1 cellular context compared by ENCODE assay signal in genomic region chr2:188527110-188527509, GRCh38.
TF ChIP-seq lines count a peak whose summit lies in the region.

No MANE protein-coding gene starts in this region.

TF ChIP-seq in WTC11, 78 proteins besides CTCF, POLR2A, EP300 and RAD21 (continued from another document):
- TF ChIP-seq ZNF425 (CRISPR knock-in tag; conservative IDR thresholded peaks at IDR 0.05), result no peak
- no peak for TF ChIP-seq E2F4 (CRISPR knock-in tag; IDR thresholded peaks at IDR 0.05; ENCODE audit: borderline replicate concordance, low read depth)
- TF ChIP-seq OVOL2 (CRISPR knock-in tag; IDR thresholded peaks at IDR 0.05; ENCODE audit: borderline replicate concordance), result no peak
- no peak for TF ChIP-seq JUN (CRISPR knock-in tag; IDR thresholded peaks at IDR 0.05)
- no peak for TF ChIP-seq AFF4 (CRISPR knock-in tag; IDR thresholded peaks at IDR 0.05; ENCODE audit: borderline replicate concordance)
- TF ChIP-seq IRF2 (CRISPR knock-in tag; IDR thresholded peaks at IDR 0.05; ENCODE audit: borderline replicate concordance, low read depth), result no peak
- TF ChIP-seq ERG (CRISPR knock-in tag; IDR thresholded peaks at IDR 0.05), result no peak
- no peak for TF ChIP-seq RELA (CRISPR knock-in tag; IDR thresholded peaks at IDR 0.05; ENCODE audit: borderline replicate concordance)
